ENCODE assay signal across 32 cellular contexts in the genomic region with DNA sequence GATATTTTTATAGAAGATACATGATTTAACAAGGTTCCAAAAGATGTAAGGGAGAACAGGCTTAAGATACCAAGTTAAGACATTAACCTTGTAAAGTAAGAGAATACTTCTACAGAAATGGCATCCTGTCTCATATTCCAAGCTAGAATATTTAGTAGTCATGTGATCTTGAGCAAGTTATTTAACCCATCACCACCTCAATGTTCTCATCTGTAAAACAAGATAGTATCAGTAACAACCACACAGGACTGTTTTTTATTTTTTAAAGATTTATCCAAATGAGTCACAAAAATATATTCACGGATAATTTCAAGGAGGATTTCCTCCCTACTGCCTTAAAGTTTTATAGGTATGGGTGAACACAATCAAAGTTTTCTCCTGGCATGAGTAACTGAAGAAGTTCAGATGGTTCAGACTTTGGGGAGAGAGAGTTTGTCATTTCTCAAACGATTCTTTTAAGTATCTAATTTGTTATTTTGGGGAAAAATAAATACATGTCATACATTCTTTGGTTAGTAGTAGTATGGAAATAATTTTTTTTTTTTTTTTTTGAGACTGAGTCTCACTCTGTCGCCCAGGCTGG. TPM values are rescaled to one million over a fixed set of nuclear protein-coding genes. Genes with fewer than 3 reads are reported as not detected.
DNase-seq lines count a peak whose midpoint lies in the region; ATAC-seq, FAIRE-seq and TF ChIP-seq lines count a peak whose summit lies in the region.
"Had no signal": no experiment of that assay in that cellular context is flagged by ENCODE, and none has a peak within 500 bp of the region (broad histone marks: within the 10 kb centered on the region; RNA-seq: fewer than 3 reads in every experiment).

No MANE protein-coding gene starts in this region.

- ATAC-seq in SK-N-SH treated with all-trans-retinoic acid at 6 μM for 48 hours: no peak
- peak; percentile 64 for ATAC-seq in PC-3
- no peak for ATAC-seq in HG02798 (IDR thresholded peaks at IDR 0.05; ENCODE audit: poor library complexity, unreplicated experiment)
- no peak for ATAC-seq in GM18511 (IDR thresholded peaks at IDR 0.05; ENCODE audit: unreplicated experiment)
- ATAC-seq: body of pancreas, gastrocnemius medialis, HCT116, lower lobe of right lung, Panc1 had no signal

- peaks cover 7% of the 10 kb centered on the region; the same call in 1 of the 2 replicates for H3K9me3 ChIP-seq in SK-N-SH
- H3K9me3 ChIP-seq in PC-3 (ENCODE audit: low read length): no peaks in the 10 kb centered on the region
- H3K9me3 ChIP-seq: gastrocnemius medialis, lower lobe of right lung had no signal

- POLR2A ChIA-PET in SK-N-SH (lab: Yijun Ruan, JAX) (no interaction called here), PC-3 (lab: Charles Lee; ENCODE audit: unreplicated experiment) (no interaction called here)

- no TSS peak for BruUV-seq in PC-3 (replicated peaks; lab: Mats Ljungman, UMichigan)

- no peak for TF ChIP-seq EP300 in SK-N-SH (IDR thresholded peaks at IDR 0.05; ENCODE audit: borderline replicate concordance in 1 of 2, low read depth in 1 of 2, low read length in 1 of 2)

- H3K36me3 ChIP-seq in SK-N-SH (replicated peaks in 1 of 2; ENCODE audit: control insufficient read depth in 1 of 2, insufficient read depth in 2 of 2, low read length in 1 of 2): peaks cover 0 to 16% of the 10 kb centered on the region in 2 experiments
- peaks cover 3% of the 10 kb centered on the region; the same call in 1 of the 2 replicates for H3K36me3 ChIP-seq in PC-3 (ENCODE audit: low read depth, low read length)
- H3K36me3 ChIP-seq: gastrocnemius medialis, lower lobe of right lung had no signal

- WGBS in SK-N-SH (ENCODE audit: low lambda C conversion rate): 70% methylated on average over 3 of the region's 3 CpGs

- H4K20me1 ChIP-seq in SK-N-SH (ENCODE audit: insufficient read depth): peaks cover 79% of the 10 kb centered on the region
- H4K20me1 ChIP-seq in PC-3 (ENCODE audit: low read length): no peaks in the 10 kb centered on the region

- no peak for TF ChIP-seq POLR2A in H54 (IDR thresholded peaks at IDR 0.05; ENCODE audit: low read depth, low read length)

- H3K4me2 ChIP-seq in SK-N-SH: no peak overlapping the region
- no peak overlapping the region for H3K4me2 ChIP-seq in PC-3 (ENCODE audit: low read length)

- H3K4me3 ChIP-seq in SK-N-SH (ENCODE audit: low read depth in 2 of 2, low read length in 1 of 2) (no peak overlapping the region), PC-3 (ENCODE audit: low read length) (no peak overlapping the region), fibroblast of villous mesenchyme (ENCODE audit: low read depth, low read length) (no peak overlapping the region)
- H3K4me3 ChIP-seq: body of pancreas, dorsolateral prefrontal cortex, gastrocnemius medialis, lower lobe of right lung had no signal

- H3K9ac ChIP-seq in SK-N-SH (no peak overlapping the region), PC-3 (ENCODE audit: low read length) (no peak overlapping the region)

- H3K9me2 ChIP-seq in SK-N-SH (no peaks in the 10 kb centered on the region), PC-3 (replicated peaks; ENCODE audit: low read length) (no peaks in the 10 kb centered on the region)

- intact Hi-C loops in PC-3 (cut with micrococcal nuclease): loop anchor here (2.0 kb wide), 1 partner anchor 15 kb away; no protein-coding TSS in a partner anchor

- H3F3A ChIP-seq in SK-N-SH (replicated peaks; ENCODE audit: insufficient read depth) (peaks cover 5% of the 10 kb centered on the region), PC-3 (ENCODE audit: low read length, unreplicated experiment) (no peaks in the 10 kb centered on the region)

- no peak for TF ChIP-seq CTCF in SK-N-SH (IDR thresholded peaks at IDR 0.05)
- TF ChIP-seq CTCF in PC-3 (conservative IDR thresholded peaks at IDR 0.05; ENCODE audit: low read depth, low read length): no peak
- no peak for TF ChIP-seq CTCF in fibroblast of villous mesenchyme (IDR thresholded peaks at IDR 0.05; ENCODE audit: insufficient read depth, low read depth, low read length)

- no peak for DNase-seq in SK-N-SH
- DNase-seq in PC-3: peak; percentile 31
- peak; percentile 29 for DNase-seq in fibroblast of villous mesenchyme (ENCODE audit: low read depth)
- DNase-seq in NCI-H2171 (lab: John Stamatoyannopoulos, UW): no peak
- DNase-seq in H54 (ENCODE audit: insufficient read length, low spot score): no peak
- DNase-seq: activated CD4-positive, alpha-beta T cell treated with anti-CD3 and anti-CD28 coated beads, Interleukin-2, amount 50 U/mL, for 48 hours; activated CD4-positive, CD25-positive, alpha-beta regulatory T cell treated with anti-CD3 and anti-CD28 coated beads, Interleukin-2, amount 50 U/mL, for 72 hours; activated naive CD4-positive, alpha-beta T cell; activated T-cell treated with anti-CD3 and anti-CD28 coated beads, Interleukin-2, amount 50 U/mL, for 72 hours; body of pancreas; COR-L47; dorsolateral prefrontal cortex; gastrocnemius medialis; GDM1; lower lobe of right lung; midbrain; naive B cell; NCI-H1694 treated with DMSO at 0.1 percent for 48 hours; NCI-H2171 treated with DMSO at 0.1 percent for 48 hours; NCI-H526; occipital lobe; Right ventricle myocardium superior; stimulated activated CD4-positive, alpha-beta T cell treated with anti-CD3 and anti-CD28 coated beads, Interleukin-15, amount 100 ng/mL, for 24 hours; stimulated activated CD4-positive, alpha-beta T cell treated with anti-CD3 and anti-CD28 coated beads, Interleukin-4, amount 100 ng/mL, for 4 hours; substantia nigra; trophoblast cell had no signal

- H2AFZ ChIP-seq in SK-N-SH (ENCODE audit: low read depth) (no peak overlapping the region), PC-3 (ENCODE audit: low read length) (no peak overlapping the region)

- H3K79me2 ChIP-seq in SK-N-SH (ENCODE audit: insufficient read depth) (peaks cover 100% of the 10 kb centered on the region), PC-3 (ENCODE audit: low read length) (peaks cover 99% of the 10 kb centered on the region)

- H3K27me3 ChIP-seq in SK-N-SH (ENCODE audit: insufficient read depth) (no peaks in the 10 kb centered on the region), PC-3 (ENCODE audit: low read length) (no peaks in the 10 kb centered on the region)
- H3K27me3 ChIP-seq: body of pancreas, dorsolateral prefrontal cortex, gastrocnemius medialis had no signal

- H3K4me1 ChIP-seq in SK-N-SH (ENCODE audit: control insufficient read depth in 1 of 2, insufficient read depth in 2 of 2, low read depth in 1 of 2, low read length in 1 of 2) (no peaks in the 10 kb centered on the region; a peak in 1 of 4 replicates), PC-3 (ENCODE audit: insufficient read depth, low read length) (peaks cover 4% of the 10 kb centered on the region; the same call in 1 of the 2 replicates)
- H3K4me1 ChIP-seq: body of pancreas, lower lobe of right lung had no signal

- no peak for TF ChIP-seq RAD21 in SK-N-SH (IDR thresholded peaks at IDR 0.05; ENCODE audit: low read length)

- CTCF ChIA-PET in SK-N-SH (lab: Yijun Ruan, JAX): no interaction called here
- CTCF ChIA-PET in PC-3 (lab: Charles Lee): no interaction called here

- H3K27ac ChIP-seq in SK-N-SH (ENCODE audit: low read depth in 2 of 2, low read length in 1 of 2) (peak overlapping the region in 1 of 2 experiments; percentile 18; a peak in 1 of 4 replicates), PC-3 (ENCODE audit: low read length) (no peak overlapping the region)
- H3K27ac ChIP-seq: 22Rv1, body of pancreas, dorsolateral prefrontal cortex, gastrocnemius medialis, lower lobe of right lung had no signal

- FAIRE-seq in H54 (lab: Jason Lieb, UNC): no peak

TF ChIP-seq in SK-N-SH, 30 proteins besides CTCF, POLR2A, EP300 and RAD21:
- TF ChIP-seq RCOR1 (IDR thresholded peaks at IDR 0.05; ENCODE audit: low read length) (no peak), TEAD4 (IDR thresholded peaks at IDR 0.05; ENCODE audit: borderline replicate concordance, insufficient read depth) (no peak), SIN3A (IDR thresholded peaks at IDR 0.05; ENCODE audit: borderline replicate concordance, low read depth, low read length) (no peak), NFIC (IDR thresholded peaks at IDR 0.05; ENCODE audit: borderline replicate concordance) (no peak), GABPA (IDR thresholded peaks at IDR 0.05; ENCODE audit: low read depth) (no peak)
- TF ChIP-seq, protein P1, sequence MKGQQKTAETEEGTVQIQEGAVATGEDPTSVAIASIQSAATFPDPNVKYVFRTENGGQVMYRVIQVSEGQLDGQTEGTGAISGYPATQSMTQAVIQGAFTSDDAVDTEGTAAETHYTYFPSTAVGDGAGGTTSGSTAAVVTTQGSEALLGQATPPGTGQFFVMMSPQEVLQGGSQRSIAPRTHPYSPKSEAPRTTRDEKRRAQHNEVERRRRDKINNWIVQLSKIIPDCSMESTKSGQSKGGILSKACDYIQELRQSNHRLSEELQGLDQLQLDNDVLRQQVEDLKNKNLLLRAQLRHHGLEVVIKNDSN (IDR thresholded peaks at IDR 0.05; ENCODE audit: borderline replicate concordance, low read depth): peak; percentile 28; the same call in 1 of the 2 replicates

TF ChIP-seq in SK-N-SH treated with all-trans-retinoic acid at 6 μM for 48 hours, 23 proteins besides CTCF, POLR2A, EP300 and RAD21 (continues in another document):
- TF ChIP-seq TOX (CRISPR knock-in tag; IDR thresholded peaks at IDR 0.05; ENCODE audit: borderline replicate concordance): no peak
- no peak for TF ChIP-seq CSDC2 (CRISPR knock-in tag; IDR thresholded peaks at IDR 0.05)
- TF ChIP-seq BACH2 (CRISPR knock-in tag; IDR thresholded peaks at IDR 0.05; ENCODE audit: borderline replicate concordance): no peak
- TF ChIP-seq, protein P2, sequence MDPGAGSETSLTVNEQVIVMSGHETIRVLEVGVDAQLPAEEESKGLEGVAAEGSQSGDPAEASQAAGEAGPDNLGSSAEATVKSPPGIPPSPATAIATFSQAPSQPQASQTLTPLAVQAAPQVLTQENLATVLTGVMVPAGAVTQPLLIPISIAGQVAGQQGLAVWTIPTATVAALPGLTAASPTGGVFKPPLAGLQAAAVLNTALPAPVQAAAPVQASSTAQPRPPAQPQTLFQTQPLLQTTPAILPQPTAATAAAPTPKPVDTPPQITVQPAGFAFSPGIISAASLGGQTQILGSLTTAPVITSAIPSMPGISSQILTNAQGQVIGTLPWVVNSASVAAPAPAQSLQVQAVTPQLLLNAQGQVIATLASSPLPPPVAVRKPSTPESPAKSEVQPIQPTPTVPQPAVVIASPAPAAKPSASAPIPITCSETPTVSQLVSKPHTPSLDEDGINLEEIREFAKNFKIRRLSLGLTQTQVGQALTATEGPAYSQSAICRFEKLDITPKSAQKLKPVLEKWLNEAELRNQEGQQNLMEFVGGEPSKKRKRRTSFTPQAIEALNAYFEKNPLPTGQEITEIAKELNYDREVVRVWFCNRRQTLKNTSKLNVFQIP (CRISPR knock-in tag; IDR thresholded peaks at IDR 0.05; ENCODE audit: borderline replicate concordance, low read depth): no peak

RNA-seq across cellular contexts. Expression of a gene that starts 25.9 kb away (rescaled TPM):
- polyA plus RNA-seq in SK-N-SH (2012; rRNA removed): 4.9 and 6.7 TPM in 2 replicates
- 6.7 and 9.7 TPM in 2 replicates for polyA plus RNA-seq in SK-N-SH (2012; cell fraction: cytosol; rRNA removed)
- polyA plus RNA-seq in SK-N-SH (2012; cell fraction: nucleus; rRNA removed): 12.3 and 22.5 TPM in 2 replicates
- total RNA-seq in PC-3 (2014; rRNA removed) (22.2 and 37.0 TPM in 2 replicates), fibroblast of villous mesenchyme (42.5 and 55.3 TPM in 2 replicates)

Comparison
In these comparisons a context has a peak if more than half of its experiments do, and no peak if none do; other contexts are left out.
1. DNase-seq: peak in PC-3 (single experiment) and fibroblast of villous mesenchyme (single experiment); none in SK-N-SH (single experiment), NCI-H2171 (single experiment) and H54 (single experiment).